ENCODE assay signal across 25 cellular contexts in the genomic region with DNA sequence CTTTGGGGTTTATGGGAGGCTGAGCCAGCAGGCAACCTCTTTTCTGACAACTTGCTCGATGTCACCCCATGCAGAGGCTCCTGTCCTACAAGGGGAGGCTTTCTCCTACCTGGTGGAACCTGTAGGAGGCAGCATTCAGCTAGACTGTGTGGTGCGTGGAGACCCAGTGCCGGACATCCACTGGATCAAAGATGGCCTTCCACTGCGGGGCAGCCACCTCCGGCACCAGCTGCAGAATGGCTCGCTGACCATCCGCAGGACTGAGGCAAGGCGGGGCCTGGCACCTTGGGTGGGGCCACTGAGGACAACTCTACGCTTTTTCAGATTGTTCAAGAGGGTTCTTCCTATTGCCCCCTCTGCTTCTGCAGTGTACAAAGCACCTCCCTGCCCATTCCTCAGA. TPM values are rescaled to one million over a fixed set of nuclear protein-coding genes. Genes with fewer than 3 reads are reported as not detected.
"Had no signal": no experiment of that assay in that cellular context is flagged by ENCODE, and none has a peak within 500 bp of the region (broad histone marks: within the 10 kb centered on the region; RNA-seq: fewer than 3 reads in every experiment).

No MANE protein-coding gene starts in this region.

- H3K4me1 Mint-ChIP-seq: activated B cell treated with CpG ODN at 0.5 μM for 24 hours; activated CD4-positive, alpha-beta T cell treated with anti-CD3 and anti-CD28 coated beads for 36 hours; activated T-helper 17 cell treated with anti-CD3 and anti-CD28 coated beads, Interleukin-2, amount 50 U/mL, for 72 hours; brain; memory B cell had no signal

- H3K4me3 Mint-ChIP-seq: activated B cell treated with CpG ODN at 0.5 μM for 24 hours; activated CD4-positive, alpha-beta T cell treated with anti-CD3 and anti-CD28 coated beads for 36 hours; activated T-cell treated with anti-CD3 and anti-CD28 coated beads, Interleukin-2, amount 50 U/mL, for 24 hours; activated T-helper 17 cell treated with anti-CD3 and anti-CD28 coated beads, Interleukin-2, amount 50 U/mL, for 72 hours; brain; memory B cell; natural killer cell treated with Interleukin-12 subunit alpha and Interleukin-12 subunit beta and Interleukin-15 and Interleukin-18, amount 100 ng/mL, for 72 hours; stimulated activated naive CD8-positive, alpha-beta T cell treated with anti-CD3 and anti-CD28 coated beads, Interleukin-15, Interleukin-2, amounts not matched to agents 100 ng/mL and 50 ng/mL, for 24 hours had no signal

- H2AFZ ChIP-seq: parathyroid adenoma had no signal

- H3K79me2 ChIP-seq: parathyroid adenoma had no signal

- H3K4me1 ChIP-seq: gastrocnemius medialis, parathyroid adenoma, tibial artery had no signal

- H3K27me3 ChIP-seq: gastrocnemius medialis, neutrophil, tibial artery had no signal

- H3K27me3 Mint-ChIP-seq: activated CD4-positive, alpha-beta T cell treated with anti-CD3 and anti-CD28 coated beads for 36 hours; activated T-cell treated with anti-CD3 and anti-CD28 coated beads, Interleukin-2, amount 50 U/mL, for 24 hours had no signal

- H3K9me3 Mint-ChIP-seq: activated B cell treated with CpG ODN at 0.5 μM for 24 hours; activated naive CD4-positive, alpha-beta T cell treated with anti-CD3 and anti-CD28 coated beads, Interleukin-2, amount 50 U/mL, for 72 hours; activated T-cell treated with anti-CD3 and anti-CD28 coated beads, Interleukin-2, amount 50 U/mL, for 24 hours; activated T-helper 17 cell treated with anti-CD3 and anti-CD28 coated beads, Interleukin-2, amount 50 U/mL, for 72 hours; memory B cell; natural killer cell treated with Interleukin-12 subunit alpha and Interleukin-12 subunit beta and Interleukin-15 and Interleukin-18, amount 100 ng/mL, for 72 hours; stimulated activated naive CD8-positive, alpha-beta T cell treated with anti-CD3 and anti-CD28 coated beads, Interleukin-15, Interleukin-2, amounts not matched to agents 100 ng/mL and 50 ng/mL, for 24 hours had no signal

- H3K36me3 Mint-ChIP-seq: activated naive CD4-positive, alpha-beta T cell treated with anti-CD3 and anti-CD28 coated beads, Interleukin-2, amount 50 U/mL, for 72 hours; brain; memory B cell; natural killer cell treated with Interleukin-12 subunit alpha and Interleukin-12 subunit beta and Interleukin-15 and Interleukin-18, amount 100 ng/mL, for 72 hours had no signal

- H3K27ac ChIP-seq: esophagus squamous epithelium, gastrocnemius medialis, neutrophil, parathyroid adenoma, tibial artery had no signal

- H3K36me3 ChIP-seq: esophagus squamous epithelium, gastrocnemius medialis, neutrophil had no signal

- H3K9ac ChIP-seq: parathyroid adenoma had no signal

- ATAC-seq: activated CD4-positive, alpha-beta T cell treated with anti-CD3 and anti-CD28 coated beads for 36 hours; activated naive CD4-positive, alpha-beta T cell treated with anti-CD3 and anti-CD28 coated beads, Interleukin-2, amount 50 U/mL, for 72 hours; gastrocnemius medialis; left cardiac atrium; natural killer cell treated with Interleukin-12 subunit alpha and Interleukin-12 subunit beta and Interleukin-15 and Interleukin-18, amount 100 ng/mL, for 72 hours; right cardiac atrium had no signal

- H3K27ac Mint-ChIP-seq: activated B cell treated with CpG ODN at 0.5 μM for 24 hours; activated CD4-positive, alpha-beta T cell treated with anti-CD3 and anti-CD28 coated beads for 36 hours; activated naive CD4-positive, alpha-beta T cell treated with anti-CD3 and anti-CD28 coated beads, Interleukin-2, amount 50 U/mL, for 72 hours; activated T-cell treated with anti-CD3 and anti-CD28 coated beads, Interleukin-2, amount 50 U/mL, for 24 hours; activated T-helper 17 cell treated with anti-CD3 and anti-CD28 coated beads, Interleukin-2, amount 50 U/mL, for 72 hours; brain; memory B cell; natural killer cell treated with Interleukin-12 subunit alpha and Interleukin-12 subunit beta and Interleukin-15 and Interleukin-18, amount 100 ng/mL, for 72 hours; stimulated activated naive CD8-positive, alpha-beta T cell treated with anti-CD3 and anti-CD28 coated beads, Interleukin-15, Interleukin-2, amounts not matched to agents 100 ng/mL and 50 ng/mL, for 24 hours had no signal

- H3K4me3 ChIP-seq: esophagus squamous epithelium, gastrocnemius medialis, tibial artery had no signal

- H3K9me3 ChIP-seq: esophagus squamous epithelium, gastrocnemius medialis, neutrophil, tibial artery had no signal

- DNase-seq: activated B cell treated with CpG ODN at 0.5 μM for 24 hours; activated CD4-positive, alpha-beta T cell treated with anti-CD3 and anti-CD28 coated beads for 36 hours; activated CD4-positive, alpha-beta T cell treated with anti-CD3 and anti-CD28 coated beads, Interleukin-2, amount 50 U/mL, for 4 hours; activated CD8-positive, alpha-beta memory T cell treated with anti-CD3 and anti-CD28 coated beads for 24 hours; activated CD8-positive, alpha-beta memory T cell treated with anti-CD3 and anti-CD28 coated beads, Interleukin-2, amount 50 U/mL, for 4 hours; activated T-cell treated with anti-CD3 and anti-CD28 coated beads, Interleukin-2, amount 50 U/mL, for 24 hours; aorta; central memory CD4-positive, alpha-beta T cell; effector memory CD4-positive, alpha-beta T cell; esophagus squamous epithelium; gastrocnemius medialis; left cardiac atrium; stimulated activated CD4-positive, alpha-beta T cell treated with anti-CD3 and anti-CD28 coated beads, Interleukin-12 subunit alpha, Interleukin-12 subunit beta, amount 100 ng/mL, for 4 hours; substantia nigra; T1000; tibial artery had no signal

RNA-seq across cellular contexts. Expression of a gene that starts 36.1 kb away (rescaled TPM):
- total RNA-seq: natural killer cell treated with Interleukin-12 subunit alpha and Interleukin-12 subunit beta and Interleukin-15 and Interleukin-18, amount 100 ng/mL, for 72 hours had no signal
